In the genomic region with DNA sequence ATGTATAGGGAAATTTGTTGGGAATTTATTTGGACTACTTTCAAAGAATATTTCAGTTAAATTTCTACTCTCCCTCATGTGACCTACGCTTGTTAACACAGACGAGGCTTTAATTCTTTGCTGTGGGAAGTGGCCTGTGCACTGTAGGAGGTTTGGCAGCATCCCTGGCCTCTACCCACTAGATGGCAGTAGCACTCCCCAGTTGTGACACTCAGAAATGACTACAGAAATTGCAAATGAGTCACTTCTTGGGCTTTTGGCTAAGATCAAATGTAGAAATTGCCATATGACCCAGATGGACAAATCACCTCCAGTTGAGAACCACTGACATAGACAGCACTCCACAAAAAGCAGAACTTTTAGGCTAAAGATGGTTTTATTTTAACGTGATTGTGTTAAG, we compare ENCODE assay signal across 8 cellular contexts. TPM values are rescaled to one million over a fixed set of nuclear protein-coding genes. Genes with fewer than 3 reads are reported as not detected.
A peak's percentile ranks its signal among the peaks of the same experiment; 100 is the strongest.
DNase-seq lines count a peak whose midpoint lies in the region; ATAC-seq and TF ChIP-seq lines count a peak whose summit lies in the region.

No MANE protein-coding gene starts in this region.

- H3K9me3 Mint-ChIP-seq in activated T-helper 2 cell treated with anti-CD3 and anti-CD28 coated beads, Interferon-gamma antibody, Interleukin-2, Interleukin-4, amounts not matched to agents 10 μg/mL and 5 μg/mL and 100 μg/mL, durations not matched to agents 14 hours and 24 hours and 36 hours: no peaks in the 10 kb centered on the region

- intact Hi-C loops in Panc1 (cut with micrococcal nuclease; ENCODE audit: unreplicated experiment): no loop called here
- intact Hi-C loops in activated T-helper 2 cell treated with anti-CD3 and anti-CD28 coated beads, Interferon-gamma antibody, Interleukin-2, Interleukin-4, amounts not matched to agents 10 μg/mL and 5 μg/mL and 100 μg/mL, durations not matched to agents 14 hours and 24 hours and 36 hours (cut with micrococcal nuclease): loop anchor here (1.0 to 2.0 kb wide), 3 partner anchors 22 to 122 kb away; a partner anchor contains a TSS

- no peaks in the 10 kb centered on the region for H3K4me1 Mint-ChIP-seq in activated T-helper 2 cell treated with anti-CD3 and anti-CD28 coated beads, Interferon-gamma antibody, Interleukin-2, Interleukin-4, amounts not matched to agents 10 μg/mL and 5 μg/mL and 100 μg/mL, durations not matched to agents 14 hours and 24 hours and 36 hours (ENCODE audit: low read depth)

- no peaks in the 10 kb centered on the region for H3K9me3 ChIP-seq in Panc1 (ENCODE audit: control insufficient read depth, insufficient read depth, low read depth, low read length)
- H3K9me3 ChIP-seq in osteoblast (ENCODE audit: low read depth, low read length): no peaks in the 10 kb centered on the region

- H4K20me1 ChIP-seq in osteoblast (ENCODE audit: insufficient read depth, low read length): no peaks in the 10 kb centered on the region

- no peaks in the 10 kb centered on the region for H3K36me3 Mint-ChIP-seq in activated T-helper 2 cell treated with anti-CD3 and anti-CD28 coated beads, Interferon-gamma antibody, Interleukin-2, Interleukin-4, amounts not matched to agents 10 μg/mL and 5 μg/mL and 100 μg/mL, durations not matched to agents 14 hours and 24 hours and 36 hours (ENCODE audit: low read depth)

- POLR2A ChIA-PET in Panc1 (lab: Charles Lee): no interaction called here

- no peak overlapping the region for H3K27ac Mint-ChIP-seq in activated T-helper 2 cell treated with anti-CD3 and anti-CD28 coated beads, Interferon-gamma antibody, Interleukin-2, Interleukin-4, amounts not matched to agents 10 μg/mL and 5 μg/mL and 100 μg/mL, durations not matched to agents 14 hours and 24 hours and 36 hours

- H3K27ac ChIP-seq in Panc1 (ENCODE audit: low read length): no peak overlapping the region
- no peak overlapping the region for H3K27ac ChIP-seq in osteoblast (ENCODE audit: low read depth, low read length)

- TF ChIP-seq CTCF in Panc1 (IDR thresholded peaks at IDR 0.05) (peak; percentile 81), foreskin fibroblast (IDR thresholded peaks at IDR 0.05; ENCODE audit: low read depth, low read length) (peak; percentile 76), osteoblast (IDR thresholded peaks at IDR 0.05; ENCODE audit: extremely low read depth, low read depth, low read length) (peak; percentile 95)

- H3K36me3 ChIP-seq in Panc1 (ENCODE audit: control insufficient read depth, insufficient read depth, low read length) (no peaks in the 10 kb centered on the region), osteoblast (ENCODE audit: insufficient read depth, low read length) (no peaks in the 10 kb centered on the region)

- H3K79me2 ChIP-seq in osteoblast (ENCODE audit: insufficient read depth, low read length): no peaks in the 10 kb centered on the region

- DNase-seq in Ammon's horn (ENCODE audit: low spot score): peak; percentile 75
- DNase-seq in Panc1 (ENCODE audit: low read depth, low spot score): peak; percentile 36
- peak; percentile 20 for DNase-seq in activated T-helper 2 cell treated with anti-CD3 and anti-CD28 coated beads, Interferon-gamma antibody, Interleukin-2, Interleukin-4, amounts not matched to agents 10 μg/mL and 5 μg/mL and 100 μg/mL, durations not matched to agents 14 hours and 24 hours and 36 hours (ENCODE audit: low spot score)
- DNase-seq in foreskin fibroblast: peak; percentile 33 to 84
- no peak for DNase-seq in osteoblast (ENCODE audit: insufficient read length, low spot score, missing footprints)
- DNase-seq in ureter (ENCODE audit: low spot score): peak; percentile 67

- no TSS peak for BruUV-seq in Panc1 (replicated peaks; lab: Mats Ljungman, UMichigan)

- H3K27me3 Mint-ChIP-seq in activated T-helper 2 cell treated with anti-CD3 and anti-CD28 coated beads, Interferon-gamma antibody, Interleukin-2, Interleukin-4, amounts not matched to agents 10 μg/mL and 5 μg/mL and 100 μg/mL, durations not matched to agents 14 hours and 24 hours and 36 hours (ENCODE audit: low read depth): no peaks in the 10 kb centered on the region

- H3K27me3 ChIP-seq in Panc1 (ENCODE audit: control insufficient read depth, insufficient read depth, low read length): no peaks in the 10 kb centered on the region
- H3K27me3 ChIP-seq in osteoblast (ENCODE audit: insufficient read depth, low read length): no peaks in the 10 kb centered on the region

- no peaks in the 10 kb centered on the region for H3K4me1 ChIP-seq in Panc1 (ENCODE audit: control insufficient read depth, insufficient read depth, low read length)
- H3K4me1 ChIP-seq in osteoblast (ENCODE audit: insufficient read depth, low read length): no peaks in the 10 kb centered on the region

- no peak overlapping the region for H2AFZ ChIP-seq in osteoblast (ENCODE audit: low read length)

- ATAC-seq in GM18909 (IDR thresholded peaks at IDR 0.05; ENCODE audit: poor library complexity, unreplicated experiment): peak; percentile 77
- ATAC-seq in HG03575 (IDR thresholded peaks at IDR 0.05; ENCODE audit: extremely low read depth, insufficient number of reproducible peaks, low FRiP score, unreplicated experiment): peak; percentile 49
- peak; percentile 69; the same call in 1 of the 2 replicates for ATAC-seq in Panc1

- in situ Hi-C loops in Panc1 (cut with HindIII; ENCODE audit: low pct_unique_long_range_greater_than_20kb, low sequenced_read_pairs): no loop called here

- CTCF ChIA-PET in Panc1 (lab: Charles Lee): no interaction called here

- H3K4me2 ChIP-seq in osteoblast (ENCODE audit: insufficient read depth, low read length): no peak overlapping the region

- no peak overlapping the region for H3K4me3 Mint-ChIP-seq in activated T-helper 2 cell treated with anti-CD3 and anti-CD28 coated beads, Interferon-gamma antibody, Interleukin-2, Interleukin-4, amounts not matched to agents 10 μg/mL and 5 μg/mL and 100 μg/mL, durations not matched to agents 14 hours and 24 hours and 36 hours (ENCODE audit: low read depth)

- no peak overlapping the region for H3K4me3 ChIP-seq in Panc1 (ENCODE audit: low read depth in 2 of 2, low read length in 2 of 2)
- no peak overlapping the region for H3K4me3 ChIP-seq in foreskin fibroblast (ENCODE audit: low read depth in 1 of 2, low read length in 2 of 2)
- no peak overlapping the region for H3K4me3 ChIP-seq in osteoblast (ENCODE audit: insufficient read depth, low read length)

RNA-seq across cellular contexts. Expression of a gene that starts 22.1 kb away (rescaled TPM):
- total RNA-seq in Panc1 (2021; ENCODE audit: unreplicated experiment) (19.7 TPM), osteoblast (15.9 and 16.5 TPM in 2 replicates), ureter (19.0 TPM)
- polyA plus RNA-seq in Panc1 (2012; ENCODE audit: insufficient read length): 19.8 TPM
- total RNA-seq in activated T-helper 2 cell treated with anti-CD3 and anti-CD28 coated beads, Interferon-gamma antibody, Interleukin-2, Interleukin-4, amounts not matched to agents 10 μg/mL and 5 μg/mL and 100 μg/mL, durations not matched to agents 14 hours and 24 hours and 36 hours: 5.1 and 5.9 TPM in 2 replicates

RNA-seq across cellular contexts. Expression of a gene that starts 29.6 kb away (rescaled TPM):
- not detected for total RNA-seq in Panc1 (2021; ENCODE audit: unreplicated experiment)
- not detected for polyA plus RNA-seq in Panc1 (2012; ENCODE audit: insufficient read length)
- not detected in 2 replicates for total RNA-seq in activated T-helper 2 cell treated with anti-CD3 and anti-CD28 coated beads, Interferon-gamma antibody, Interleukin-2, Interleukin-4, amounts not matched to agents 10 μg/mL and 5 μg/mL and 100 μg/mL, durations not matched to agents 14 hours and 24 hours and 36 hours
- not detected in 2 replicates for total RNA-seq in osteoblast
- total RNA-seq in ureter: 1.4 TPM
